In the genomic region with DNA sequence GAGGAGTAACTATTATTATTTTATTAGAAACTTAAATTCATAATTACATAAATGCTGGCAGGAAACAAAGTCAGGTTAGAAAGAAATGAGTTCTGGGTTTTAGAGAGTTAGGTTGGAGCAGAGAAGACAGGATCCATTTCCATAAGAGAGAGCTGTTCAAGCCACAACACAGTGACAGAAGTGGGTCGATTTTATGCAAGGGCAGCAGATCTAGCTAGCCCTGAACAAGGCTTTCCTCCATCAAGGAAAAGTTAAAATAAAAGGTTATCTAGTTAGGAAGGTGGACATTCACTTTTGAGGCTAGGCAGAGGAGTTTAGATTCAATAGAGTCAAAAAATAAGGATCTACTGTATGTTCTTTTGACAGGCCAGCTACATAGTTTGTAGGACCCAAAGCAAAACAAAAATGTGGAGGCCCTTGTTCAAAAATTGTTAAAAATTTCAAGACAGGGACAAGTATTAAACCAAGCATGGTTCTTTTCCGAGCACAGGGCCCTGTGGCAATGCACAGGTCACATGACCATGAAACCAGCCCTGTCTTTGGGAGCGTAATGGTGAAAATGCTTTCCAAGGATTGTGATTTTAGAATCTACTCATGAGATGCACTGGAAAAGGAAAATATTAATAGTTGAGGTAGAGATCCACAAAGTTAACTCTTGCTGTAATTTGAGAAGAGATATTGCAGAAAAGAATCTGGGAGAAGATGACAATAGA, we compare ENCODE assay signal across 1 cellular context.
TF ChIP-seq lines count a peak whose summit lies in the region.

No MANE protein-coding gene starts in this region.

TF ChIP-seq in HepG2, 621 proteins besides CTCF, POLR2A, EP300 and RAD21 (continued from another document):
- peak; percentile 50 for TF ChIP-seq MAFF (IDR thresholded peaks at IDR 0.05; ENCODE audit: low read depth, low read length)
- TF ChIP-seq BCL6 (CRISPR knock-in tag; IDR thresholded peaks at IDR 0.05) = no peak
